Comparison of ENCODE assay signal across 2 cellular contexts in genomic region chr2:225006730-225007129, GRCh38.
TF ChIP-seq lines count a peak whose summit lies in the region.

No MANE protein-coding gene starts in this region.

TF ChIP-seq in A549, 52 proteins besides CTCF, POLR2A, EP300 and RAD21:
- TF ChIP-seq PHF8 (IDR thresholded peaks at IDR 0.05; ENCODE audit: borderline replicate concordance, low read depth) (no peak), HEYL (CRISPR knock-in tag; IDR thresholded peaks at IDR 0.05) (no peak), POLR2AphosphoS2 (conservative IDR thresholded peaks at IDR 0.05; ENCODE audit: low read length) (no peak), CEBPB (IDR thresholded peaks at IDR 0.05) (no peak), ZSCAN20 (CRISPR knock-in tag; IDR thresholded peaks at IDR 0.05) (no peak), MAX (IDR thresholded peaks at IDR 0.05) (no peak), HES2 (IDR thresholded peaks at IDR 0.05) (no peak), KDM5A (IDR thresholded peaks at IDR 0.05) (no peak), BHLHE40 (IDR thresholded peaks at IDR 0.05; ENCODE audit: low read depth, low read length) (no peak), MAFK (IDR thresholded peaks at IDR 0.05; ENCODE audit: partially characterized antibody) (no peak), REST (IDR thresholded peaks at IDR 0.05) (no peak), SMC3 (IDR thresholded peaks at IDR 0.05) (no peak), ZC3H11A (IDR thresholded peaks at IDR 0.05) (no peak), CBX8 (IDR thresholded peaks at IDR 0.05) (no peak), HMGXB4 (CRISPR knock-in tag; IDR thresholded peaks at IDR 0.05; ENCODE audit: borderline replicate concordance) (no peak), NFE2L2 (conservative IDR thresholded peaks at IDR 0.05; ENCODE audit: low read length) (no peak), HOXB5 (CRISPR knock-in tag; IDR thresholded peaks at IDR 0.05) (no peak), RCOR1 (IDR thresholded peaks at IDR 0.05; ENCODE audit: low read depth, low read length) (no peak), JUN (IDR thresholded peaks at IDR 0.05) (no peak)

TF ChIP-seq in GM23338, 12 proteins besides CTCF, POLR2A, EP300 and RAD21:
- TF ChIP-seq JUNB (IDR thresholded peaks at IDR 0.05; ENCODE audit: unreplicated experiment) (no peak), CREB1 (CRISPR knock-in tag; IDR thresholded peaks at IDR 0.05; ENCODE audit: low read depth) (no peak), STAT1 (IDR thresholded peaks at IDR 0.05; ENCODE audit: unreplicated experiment) (no peak), ETS1 (IDR thresholded peaks at IDR 0.05) (no peak)
